In genomic region chr3:111733154-111733553, GRCh38 we compare ENCODE assay signal across 1 cellular context.
A peak's percentile ranks its signal among the peaks of the same experiment; 100 is the strongest.
TF ChIP-seq lines count a peak whose summit lies in the region.

No MANE protein-coding gene starts in this region.

TF ChIP-seq in HepG2, 621 proteins besides CTCF, POLR2A, EP300 and RAD21 (continued from another document):
- TF ChIP-seq HNF1A (IDR thresholded peaks at IDR 0.05; ENCODE audit: low read depth), result peak; percentile 96
- TF ChIP-seq HNF1A (CRISPR knock-in tag; IDR thresholded peaks at IDR 0.05; ENCODE audit: borderline replicate concordance), result peak; percentile 98
- TF ChIP-seq ZNF264 (CRISPR knock-in tag; IDR thresholded peaks at IDR 0.05), result 0 out of 2 replicates have a peak, but pooled peaks have one; percentile 58
- TF ChIP-seq POLR2G (IDR thresholded peaks at IDR 0.05; ENCODE audit: low read depth, low read length), result peak; percentile 55; the same call in 1 of the 2 replicates
- 0 out of 2 replicates have a peak, but pooled peaks have one; percentile 11 for TF ChIP-seq SIX1 (CRISPR knock-in tag; IDR thresholded peaks at IDR 0.05; ENCODE audit: borderline replicate concordance)
- TF ChIP-seq YEATS4 (CRISPR knock-in tag; IDR thresholded peaks at IDR 0.05; ENCODE audit: borderline replicate concordance), result 0 out of 2 replicates have a peak, but pooled peaks have one; percentile 50
- TF ChIP-seq ZNF569 (CRISPR knock-in tag; IDR thresholded peaks at IDR 0.05; ENCODE audit: borderline replicate concordance), result 0 out of 2 replicates have a peak, but pooled peaks have one; percentile 51
- TF ChIP-seq HOXA5 (CRISPR knock-in tag; IDR thresholded peaks at IDR 0.05), result 0 out of 2 replicates have a peak, but pooled peaks have one; percentile 48
- TF ChIP-seq GABPA (IDR thresholded peaks at IDR 0.05; ENCODE audit: low read depth, low read length), result no peak
- TF ChIP-seq GABPA (CRISPR knock-in tag; IDR thresholded peaks at IDR 0.05; ENCODE audit: low read depth), result no peak
- 0 out of 2 replicates have a peak, but pooled peaks have one; percentile 21 for TF ChIP-seq MEF2D (CRISPR knock-in tag; IDR thresholded peaks at IDR 0.05)
- TF ChIP-seq SP2 (CRISPR knock-in tag; IDR thresholded peaks at IDR 0.05), result no peak
- 0 out of 2 replicates have a peak, but pooled peaks have one; percentile 0 for TF ChIP-seq DMAP1 (CRISPR knock-in tag; IDR thresholded peaks at IDR 0.05)
- TF ChIP-seq SCMH1 (CRISPR knock-in tag; IDR thresholded peaks at IDR 0.05; ENCODE audit: borderline replicate concordance), result no peak
- TF ChIP-seq MIXL1 (CRISPR knock-in tag; IDR thresholded peaks at IDR 0.05), result peak; percentile 90; the same call in 1 of the 2 replicates
- no peak for TF ChIP-seq NPAS2 (CRISPR knock-in tag; IDR thresholded peaks at IDR 0.05; ENCODE audit: borderline replicate concordance)
- TF ChIP-seq ZBTB7B (CRISPR knock-in tag; IDR thresholded peaks at IDR 0.05), result peak; percentile 91
- TF ChIP-seq FOXP1 (IDR thresholded peaks at IDR 0.05), result no peak
- peak; percentile 54; the same call in 1 of the 2 replicates for TF ChIP-seq FOXP1 (CRISPR knock-in tag; IDR thresholded peaks at IDR 0.05)
- 0 out of 2 replicates have a peak, but pooled peaks have one; percentile 24 for TF ChIP-seq RERE (CRISPR knock-in tag; IDR thresholded peaks at IDR 0.05; ENCODE audit: low read depth)
- peak; percentile 18; the same call in 1 of the 2 replicates for TF ChIP-seq HMG20A (CRISPR knock-in tag; IDR thresholded peaks at IDR 0.05; ENCODE audit: borderline replicate concordance)
- TF ChIP-seq RXRB (CRISPR knock-in tag; IDR thresholded peaks at IDR 0.05; ENCODE audit: borderline replicate concordance), result peak; percentile 75
- peak; percentile 34; the same call in 1 of the 2 replicates for TF ChIP-seq HOXA3 (CRISPR knock-in tag; IDR thresholded peaks at IDR 0.05)
- peak; percentile 86 for TF ChIP-seq ZMYM4 (CRISPR knock-in tag; IDR thresholded peaks at IDR 0.05)
- 0 out of 2 replicates have a peak, but pooled peaks have one; percentile 39 for TF ChIP-seq ELF3 (CRISPR knock-in tag; IDR thresholded peaks at IDR 0.05)
- peak; percentile 72; the same call in 1 of the 2 replicates for TF ChIP-seq HDAC2 (CRISPR knock-in tag; IDR thresholded peaks at IDR 0.05)
- TF ChIP-seq ERF (CRISPR knock-in tag; IDR thresholded peaks at IDR 0.05), result 0 out of 2 replicates have a peak, but pooled peaks have one; percentile 18
- peak; percentile 74 for TF ChIP-seq ARID5B (CRISPR knock-in tag; IDR thresholded peaks at IDR 0.05)
- TF ChIP-seq HNRNPUL1 (IDR thresholded peaks at IDR 0.05; ENCODE audit: low read depth, low read length), result peak; percentile 83
- TF ChIP-seq PPARG (CRISPR knock-in tag; conservative IDR thresholded peaks at IDR 0.05), result 0 out of 2 replicates have a peak, but pooled peaks have one; percentile 11
- TF ChIP-seq TCF7 (IDR thresholded peaks at IDR 0.05; ENCODE audit: low read depth), result no peak
- peak; percentile 54; the same call in 1 of the 2 replicates for TF ChIP-seq POGZ (CRISPR knock-in tag; IDR thresholded peaks at IDR 0.05)
- peak; percentile 45; the same call in 1 of the 2 replicates for TF ChIP-seq THAP11 (CRISPR knock-in tag; IDR thresholded peaks at IDR 0.05)
- no peak for TF ChIP-seq FOXA1 (IDR thresholded peaks at IDR 0.05)
- peak; percentile 91 for TF ChIP-seq FOXA1 (CRISPR knock-in tag; IDR thresholded peaks at IDR 0.05)
